In genomic region chr1:155124503-155125463, GRCh38 we compare ENCODE assay signal across 1 cellular context.
TF ChIP-seq lines count a peak whose summit lies in the region.

No MANE protein-coding gene starts in this region.

TF ChIP-seq in IMR-90, 13 proteins besides CTCF, POLR2A, EP300 and RAD21:
- TF ChIP-seq MXI1 (IDR thresholded peaks at IDR 0.05; ENCODE audit: borderline replicate concordance, low read depth, low read length) (no peak), RCOR1 (IDR thresholded peaks at IDR 0.05; ENCODE audit: insufficient replicate concordance, low read length) (no peak)
